8 cellular contexts compared by ENCODE assay signal in genomic region chr2:197307933-197308521, GRCh38. TPM values are rescaled to one million over a fixed set of nuclear protein-coding genes. Genes with fewer than 3 reads are reported as not detected.
DNase-seq lines count a peak whose midpoint lies in the region; ATAC-seq and TF ChIP-seq lines count a peak whose summit lies in the region.

No MANE protein-coding gene starts in this region.

- no TSS peak for BruUV-seq in Calu3 (replicated peaks; lab: Mats Ljungman, UMichigan)

- peak overlapping the region in 3 of 7 experiments; percentile 55 to 60 (median 59) for H3K4me3 ChIP-seq in skin epidermis

- peaks cover 48% of the 10 kb centered on the region for H3K36me3 Mint-ChIP-seq in activated T-helper 17 cell treated with anti-CD3 and anti-CD28 coated beads, Interleukin-2, amount 50 U/mL, for 72 hours (ENCODE audit: low read depth)
- peaks cover 17% of the 10 kb centered on the region for H3K36me3 Mint-ChIP-seq in Calu3 (ENCODE audit: insufficient read depth, unreplicated experiment)

- CTCF ChIA-PET in Calu3 (lab: Charles Lee): interaction anchor here (0.6 kb wide), 1 partner anchor 106 kb away, joined by 4 read pairs; no protein-coding TSS in a partner anchor

- H3K9me3 Mint-ChIP-seq in activated T-helper 17 cell treated with anti-CD3 and anti-CD28 coated beads, Interleukin-2, amount 50 U/mL, for 72 hours: no peaks in the 10 kb centered on the region
- H3K9me3 Mint-ChIP-seq in Calu3 (ENCODE audit: low read depth, unreplicated experiment): no peaks in the 10 kb centered on the region

- TF ChIP-seq CTCF in Calu3 (IDR thresholded peaks at IDR 0.05; ENCODE audit: unreplicated experiment): no peak

- DNase-seq in Calu3 (no peak), left cardiac atrium (no peak), KBM-7 (no peak), HuH-7 (ENCODE audit: low spot score) (no peak)

- in situ Hi-C loops in KBM-7 (cut with MboI; ENCODE audit: low pct_unique_long_range_greater_than_20kb, low sequenced_read_pairs): no loop called here

- H3K27me3 Mint-ChIP-seq in activated T-helper 17 cell treated with anti-CD3 and anti-CD28 coated beads, Interleukin-2, amount 50 U/mL, for 72 hours: no peaks in the 10 kb centered on the region
- no peaks in the 10 kb centered on the region for H3K27me3 Mint-ChIP-seq in Calu3 (ENCODE audit: unreplicated experiment)

- intact Hi-C loops in Calu3 (cut with micrococcal nuclease; ENCODE audit: unreplicated experiment) (no loop called here), left cardiac atrium (cut with DNase I) (no loop called here)

- ATAC-seq in GM18508 (IDR thresholded peaks at IDR 0.05; ENCODE audit: insufficient read depth, unreplicated experiment) (peak; percentile 31), HG03095 (IDR thresholded peaks at IDR 0.05; ENCODE audit: unreplicated experiment) (peak; percentile 17), left cardiac atrium (no peak)
- peak; percentile 48 for ATAC-seq in activated T-helper 17 cell treated with anti-CD3 and anti-CD28 coated beads, Interleukin-2, amount 50 U/mL, for 72 hours (replicated peaks)

- peaks cover 37% of the 10 kb centered on the region for H3K4me1 Mint-ChIP-seq in activated T-helper 17 cell treated with anti-CD3 and anti-CD28 coated beads, Interleukin-2, amount 50 U/mL, for 72 hours
- H3K4me1 Mint-ChIP-seq in Calu3 (ENCODE audit: low read depth, unreplicated experiment): peaks cover 15% of the 10 kb centered on the region

- H3K4me3 Mint-ChIP-seq in activated T-helper 17 cell treated with anti-CD3 and anti-CD28 coated beads, Interleukin-2, amount 50 U/mL, for 72 hours: peak overlapping the region; percentile 90
- H3K4me3 Mint-ChIP-seq in Calu3 (ENCODE audit: low read depth, unreplicated experiment): no peak overlapping the region

- peak overlapping the region in 20 of 21 experiments; percentile 28 to 99 (median 82) for H3K27ac ChIP-seq in skin epidermis

- H3K27ac Mint-ChIP-seq in activated T-helper 17 cell treated with anti-CD3 and anti-CD28 coated beads, Interleukin-2, amount 50 U/mL, for 72 hours: peak overlapping the region; percentile 96
- no peak overlapping the region for H3K27ac Mint-ChIP-seq in Calu3 (ENCODE audit: unreplicated experiment)

RNA-seq across cellular contexts. Expression of gene ANKRD44, which starts 2.6 kb away (rescaled TPM):
- total RNA-seq in activated T-helper 17 cell treated with anti-CD3 and anti-CD28 coated beads, Interleukin-2, amount 50 U/mL, for 72 hours: 100 to 1,000 TPM; 131 to 154 TPM
- total RNA-seq in Calu3 (2022) (7.1 and 10.0 TPM in 2 replicates), left cardiac atrium (10 to 100 TPM; 10.2 to 16.8 TPM)

Comparison
In these comparisons a context has a peak if more than half of its experiments do, and no peak if none do; other contexts are left out.
1. ATAC-seq: peak in GM18508 (single experiment), HG03095 (single experiment) and activated T-helper 17 cell treated with anti-CD3 and anti-CD28 coated beads, Interleukin-2, amount 50 U/mL, for 72 hours (single experiment); none in left cardiac atrium (0 of 2).
2. RNA of gene ANKRD44, which starts 2.6 kb away (total RNA-seq): 131 to 154 TPM in activated T-helper 17 cell treated with anti-CD3 and anti-CD28 coated beads, Interleukin-2, amount 50 U/mL, for 72 hours; 10.2 to 16.8 TPM in left cardiac atrium and 7.1 to 10.0 TPM in Calu3; every median in the first group is over 4 times any median in the second.